16 cellular contexts compared by ENCODE assay signal in genomic region chr1:12521096-12521495, GRCh38.
DNase-seq lines count a peak whose midpoint lies in the region; ATAC-seq and TF ChIP-seq lines count a peak whose summit lies in the region.
"Had no signal": no experiment of that assay in that cellular context is flagged by ENCODE, and none has a peak within 500 bp of the region (broad histone marks: within the 10 kb centered on the region; RNA-seq: fewer than 3 reads in every experiment).

No MANE protein-coding gene starts in this region.

- DNase-seq in AG08395 (ENCODE audit: low spot score), result peak; percentile 58
- DNase-seq in HFFc6, result no peak
- no peak for DNase-seq in adipocyte (ENCODE audit: low read depth)
- no peak for DNase-seq in NCI-H1694 treated with DMSO at 0.1 percent for 48 hours (lab: John Stamatoyannopoulos, UW)
- no peak for DNase-seq in NCI-H2227 treated with DMSO at 0.1 percent for 48 hours (lab: John Stamatoyannopoulos, UW)
- no peak for DNase-seq in amniotic stem cell (lab: John Stamatoyannopoulos, UW)
- DNase-seq: Caco-2, DMS53, MG63, NCI-H1092 treated with DMSO at 0.1 percent for 48 hours, NCI-H1694, NCI-H446 treated with DMSO at 0.1 percent for 48 hours, NCI-H748 treated with DMSO at 0.1 percent for 48 hours, SHP77 had no signal

- H3K27me3 ChIP-seq in adipocyte (replicated peaks; ENCODE audit: control insufficient read depth, insufficient read depth, low read length), result no peaks in the 10 kb centered on the region
- H3K27me3 ChIP-seq: MG63 had no signal

- no peaks in the 10 kb centered on the region for H3K9me3 ChIP-seq in adipocyte (ENCODE audit: control insufficient read depth, low read length)
- H3K9me3 ChIP-seq: Caco-2, MG63 had no signal

- ATAC-seq in stimulated activated memory B cell treated with anti-CD40 and anti-IgM and Interleukin-4, amounts not matched to agents 10 μg/mL and 1 μg/mL and 100 μg/mL, for 72 hours, result no peak

- H3K4me1 ChIP-seq in adipocyte (ENCODE audit: control insufficient read depth, insufficient read depth, low read length), result peaks cover 28% of the 10 kb centered on the region
- H3K4me1 ChIP-seq: Caco-2 had no signal

- no peaks in the 10 kb centered on the region for H3K36me3 ChIP-seq in adipocyte (ENCODE audit: control insufficient read depth, insufficient read depth, low read length, severe bottlenecking)
- H3K36me3 ChIP-seq: MG63 had no signal

- TF ChIP-seq CTCF in HFFc6 (IDR thresholded peaks at IDR 0.05), result no peak
- no peak for TF ChIP-seq CTCF in nephron (IDR thresholded peaks at IDR 0.05; ENCODE audit: unreplicated experiment in 3 of 3)

- H3K9me3 Mint-ChIP-seq in HFFc6 (no peaks in the 10 kb centered on the region), nephron (no peaks in the 10 kb centered on the region)
- H3K9me3 Mint-ChIP-seq in stimulated activated memory B cell treated with anti-CD40 and anti-IgM and Interleukin-4, amounts not matched to agents 10 μg/mL and 1 μg/mL and 100 μg/mL, for 72 hours, result peaks cover 6% of the 10 kb centered on the region

- H3K4me3 Mint-ChIP-seq in HFFc6 (0 out of 2 replicates have a peak overlapping the region, but pooled peaks have one; percentile 13), nephron (no peak overlapping the region)
- H3K4me3 Mint-ChIP-seq in stimulated activated memory B cell treated with anti-CD40 and anti-IgM and Interleukin-4, amounts not matched to agents 10 μg/mL and 1 μg/mL and 100 μg/mL, for 72 hours, result no peak overlapping the region

- H3K4me1 Mint-ChIP-seq in HFFc6 (ENCODE audit: low read depth), result peaks cover 24% of the 10 kb centered on the region
- peaks cover 37% of the 10 kb centered on the region for H3K4me1 Mint-ChIP-seq in nephron
- peaks cover 15% of the 10 kb centered on the region for H3K4me1 Mint-ChIP-seq in stimulated activated memory B cell treated with anti-CD40 and anti-IgM and Interleukin-4, amounts not matched to agents 10 μg/mL and 1 μg/mL and 100 μg/mL, for 72 hours

- no peak overlapping the region for H3K4me3 ChIP-seq in adipocyte (ENCODE audit: low read length)
- H3K4me3 ChIP-seq: MG63 had no signal

- no peaks in the 10 kb centered on the region for H3K36me3 Mint-ChIP-seq in HFFc6 (ENCODE audit: low read depth)
- H3K36me3 Mint-ChIP-seq in nephron (ENCODE audit: low read depth), result peaks cover 5% of the 10 kb centered on the region
- peaks cover 12% of the 10 kb centered on the region for H3K36me3 Mint-ChIP-seq in stimulated activated memory B cell treated with anti-CD40 and anti-IgM and Interleukin-4, amounts not matched to agents 10 μg/mL and 1 μg/mL and 100 μg/mL, for 72 hours

- H3K27me3 Mint-ChIP-seq in HFFc6 (ENCODE audit: insufficient read depth) (peaks cover 10% of the 10 kb centered on the region), nephron (ENCODE audit: low read depth) (peaks cover 12% of the 10 kb centered on the region)
- peaks cover 9% of the 10 kb centered on the region for H3K27me3 Mint-ChIP-seq in stimulated activated memory B cell treated with anti-CD40 and anti-IgM and Interleukin-4, amounts not matched to agents 10 μg/mL and 1 μg/mL and 100 μg/mL, for 72 hours

- peak overlapping the region; percentile 34 for H3K9ac ChIP-seq in adipocyte (ENCODE audit: low read length)

- no peak overlapping the region for H3K27ac Mint-ChIP-seq in HFFc6
- H3K27ac Mint-ChIP-seq in nephron, result peak overlapping the region; percentile 9 to 60 (median 32)
- no peak overlapping the region for H3K27ac Mint-ChIP-seq in stimulated activated memory B cell treated with anti-CD40 and anti-IgM and Interleukin-4, amounts not matched to agents 10 μg/mL and 1 μg/mL and 100 μg/mL, for 72 hours

Comparison
In these comparisons a context has a peak if more than half of its experiments do, and no peak if none do; other contexts are left out.
1. H3K27ac Mint-ChIP-seq: peak in nephron (3 of 3); none in HFFc6 (single experiment) and stimulated activated memory B cell treated with anti-CD40 and anti-IgM and Interleukin-4, amounts not matched to agents 10 μg/mL and 1 μg/mL and 100 μg/mL, for 72 hours (single experiment).